ENCODE assay signal across 19 cellular contexts in the genomic region with DNA sequence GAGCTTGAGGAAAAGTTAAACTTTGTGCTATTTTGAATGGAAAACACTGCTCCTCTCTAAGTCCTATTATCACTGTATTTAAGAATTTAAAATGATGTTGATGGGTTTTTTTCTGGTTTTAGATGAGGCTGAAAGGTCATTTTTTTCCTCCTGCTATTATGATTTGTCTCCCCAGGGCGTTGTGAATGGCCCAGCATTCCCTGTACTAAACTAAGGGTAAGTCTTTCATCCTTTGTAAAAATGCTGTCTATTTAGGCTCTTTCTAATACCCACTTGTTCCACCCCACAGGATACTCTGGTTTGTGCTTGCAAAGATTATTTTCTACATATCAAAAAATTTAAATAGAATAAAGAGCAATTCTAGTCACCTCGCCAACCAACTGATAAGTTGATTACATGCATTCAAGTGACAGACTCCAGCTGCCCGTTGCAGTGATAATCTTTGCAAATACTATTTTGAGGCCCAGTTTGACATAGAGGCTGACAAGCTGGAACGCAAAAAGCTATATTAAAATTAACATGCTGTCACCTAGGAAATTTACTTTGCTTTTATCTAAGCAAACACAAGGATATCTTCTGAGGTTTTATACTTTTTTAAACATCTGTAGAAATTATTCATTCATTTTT.
DNase-seq lines count a peak whose midpoint lies in the region; ATAC-seq, FAIRE-seq and TF ChIP-seq lines count a peak whose summit lies in the region.
"Had no signal": no experiment of that assay in that cellular context is flagged by ENCODE, and none has a peak within 500 bp of the region (broad histone marks: within the 10 kb centered on the region; RNA-seq: fewer than 3 reads in every experiment).

No MANE protein-coding gene starts in this region.

- intact Hi-C loops in Right ventricle myocardium superior (cut with DNase I) = no loop called here
- intact Hi-C loops in right cardiac atrium (cut with DNase I) = no loop called here
- intact Hi-C loops in left ventricle myocardium superior (cut with micrococcal nuclease) = no loop called here

- H3K9me3 ChIP-seq in right cardiac atrium (ENCODE audit: control insufficient read depth, low read length) = no peaks in the 10 kb centered on the region

- no peak for DNase-seq in Right ventricle myocardium superior
- no peak for DNase-seq in right cardiac atrium
- no peak for DNase-seq in GM12892 (ENCODE audit: insufficient read length)
- peak; percentile 29 for DNase-seq in SK-N-DZ (ENCODE audit: low spot score)
- no peak for DNase-seq in left ventricle myocardium superior
- no peak for DNase-seq in occipital lobe (lab: John Stamatoyannopoulos, UW)
- DNase-seq in NCI-H1417 (lab: John Stamatoyannopoulos, UW) = no peak
- DNase-seq in mucosa of gallbladder (ENCODE audit: low spot score) = no peak
- DNase-seq: C1 segment of cervical spinal cord; Calu3; CD4-positive, alpha-beta memory T cell; COR-L47; DMS79 treated with DMSO at 0.1 percent for 48 hours; GF-D8; H9 had no signal

- ATAC-seq in Right ventricle myocardium superior (ENCODE audit: poor library complexity) (peak; percentile 83), right cardiac atrium (no peak), left ventricle myocardium superior (peak; percentile 60)
- ATAC-seq: GM23338, HCT116 had no signal

- peak; percentile 14 for FAIRE-seq in GM12892 (lab: Jason Lieb, UNC)
- FAIRE-seq: GM12891, GM19239 had no signal

- TF ChIP-seq POLR2A in GM12892 (IDR thresholded peaks at IDR 0.05; ENCODE audit: low read depth, low read length) = no peak

- H3K4me3 ChIP-seq in right cardiac atrium (ENCODE audit: low read length) = no peak overlapping the region
- H3K4me3 ChIP-seq: GM23338 had no signal

- WGBS in right cardiac atrium = 13% methylated on average over 4 of the region's 4 CpGs

- H3K27ac ChIP-seq in right cardiac atrium (ENCODE audit: low read length) = no peak overlapping the region

- no peaks in the 10 kb centered on the region for H3K27me3 ChIP-seq in right cardiac atrium (ENCODE audit: control insufficient read depth, insufficient read depth)

- H3K4me1 ChIP-seq in right cardiac atrium (ENCODE audit: control insufficient read depth, insufficient read depth, low read length) = no peaks in the 10 kb centered on the region

Comparison
In these comparisons a context has a peak if more than half of its experiments do, and no peak if none do; other contexts are left out.
1. ATAC-seq: peak in Right ventricle myocardium superior (single experiment) and left ventricle myocardium superior (single experiment); none in right cardiac atrium (0 of 2).